ENCODE assay signal across 24 cellular contexts in genomic region chr7:37379546-37379945, GRCh38.
DNase-seq lines count a peak whose midpoint lies in the region; ATAC-seq, FAIRE-seq and TF ChIP-seq lines count a peak whose summit lies in the region.
"Had no signal": no experiment of that assay in that cellular context is flagged by ENCODE, and none has a peak within 500 bp of the region (broad histone marks: within the 10 kb centered on the region; RNA-seq: fewer than 3 reads in every experiment).

No MANE protein-coding gene starts in this region.

- WGBS in endodermal cell (ENCODE audit: insufficient coverage in 1 of 2, insufficient read length in 1 of 2), 2 experiments = 86 to 100% methylated on average over 2 of the region's 2 CpGs

- peak overlapping the region; percentile 64 for H3K4me3 ChIP-seq in endodermal cell (ENCODE audit: low read length)
- H3K4me3 ChIP-seq in upper lobe of right lung = no peak overlapping the region
- H3K4me3 ChIP-seq: A549; BLaER1 treated with 17β-estradiol and CSF1 and Interleukin-3, amounts not matched to agents 10 nM and 100 nM; GM23248 had no signal

- H3K27me3 Mint-ChIP-seq in endodermal cell (ENCODE audit: insufficient read depth) = no peaks in the 10 kb centered on the region
- no peaks in the 10 kb centered on the region for H3K27me3 Mint-ChIP-seq in glutamatergic neuron (ENCODE audit: unreplicated experiment)
- no peaks in the 10 kb centered on the region for H3K27me3 Mint-ChIP-seq in activated naive CD8-positive, alpha-beta T cell treated with anti-CD3 and anti-CD28 coated beads, Interleukin-2, amount 50 U/mL, for 24 hours
- H3K27me3 Mint-ChIP-seq: CD4-positive, alpha-beta T cell; CD8-positive, alpha-beta memory T cell had no signal

- peaks cover 37% of the 10 kb centered on the region for H3K4me1 Mint-ChIP-seq in endodermal cell
- H3K4me1 Mint-ChIP-seq in glutamatergic neuron (ENCODE audit: low read depth, unreplicated experiment) = no peaks in the 10 kb centered on the region
- peaks cover 27% of the 10 kb centered on the region for H3K4me1 Mint-ChIP-seq in activated naive CD8-positive, alpha-beta T cell treated with anti-CD3 and anti-CD28 coated beads, Interleukin-2, amount 50 U/mL, for 24 hours

- peak; percentile 90 for DNase-seq in M059J (ENCODE audit: low read depth)
- DNase-seq in endodermal cell = no peak
- no peak for DNase-seq in glutamatergic neuron
- peak; percentile 52 for DNase-seq in urothelium cell line (ENCODE audit: low spot score)
- no peak for DNase-seq in activated naive CD8-positive, alpha-beta T cell treated with anti-CD3 and anti-CD28 coated beads, Interleukin-2, amount 50 U/mL, for 24 hours
- no peak for DNase-seq in upper lobe of right lung
- no peak for DNase-seq in HEK293T (ENCODE audit: extremely low spot score)
- DNase-seq: ACHN; AML-193; BE2C; CD4-positive, alpha-beta T cell; CD8-positive, alpha-beta memory T cell; DMS 273 treated with DMSO at 0.1 percent for 48 hours; DMS79 treated with DMSO at 0.1 percent for 48 hours; GM23248; H7; HCEC 1CT had no signal

- H3K4me1 ChIP-seq in endodermal cell (ENCODE audit: control insufficient read depth, insufficient read depth, low read length) (peaks cover 18% of the 10 kb centered on the region), upper lobe of right lung (no peaks in the 10 kb centered on the region)
- H3K4me1 ChIP-seq: A549; BE2C; BLaER1 treated with 17β-estradiol and CSF1 and Interleukin-3, amounts not matched to agents 10 nM and 100 nM had no signal

- POLR2A ChIA-PET in HEK293T (lab: Yijun Ruan, JAX) = no interaction called here

- intact Hi-C loops in upper lobe of right lung (cut with DNase I) = no loop called here

- H3K36me3 Mint-ChIP-seq in endodermal cell (ENCODE audit: low read depth) (peaks cover 66% of the 10 kb centered on the region), glutamatergic neuron (ENCODE audit: unreplicated experiment) (peaks cover 16% of the 10 kb centered on the region)
- H3K36me3 Mint-ChIP-seq in activated naive CD8-positive, alpha-beta T cell treated with anti-CD3 and anti-CD28 coated beads, Interleukin-2, amount 50 U/mL, for 24 hours (ENCODE audit: low read depth) = peaks cover 28% of the 10 kb centered on the region

- H3K9me3 Mint-ChIP-seq in endodermal cell (peaks cover 52% of the 10 kb centered on the region), glutamatergic neuron (ENCODE audit: unreplicated experiment) (no peaks in the 10 kb centered on the region)
- H3K9me3 Mint-ChIP-seq in activated naive CD8-positive, alpha-beta T cell treated with anti-CD3 and anti-CD28 coated beads, Interleukin-2, amount 50 U/mL, for 24 hours = peaks cover 21% of the 10 kb centered on the region

- no peak for ATAC-seq in activated naive CD8-positive, alpha-beta T cell treated with anti-CD3 and anti-CD28 coated beads, Interleukin-2, amount 50 U/mL, for 24 hours
- ATAC-seq in upper lobe of right lung = no peak
- ATAC-seq: A549 had no signal

- FAIRE-seq in urothelium cell line (lab: Jason Lieb, UNC) = no peak
- FAIRE-seq: A549, D721Med, GM12892, GM19239, H1 had no signal

- TF ChIP-seq CTCF in endodermal cell (conservative IDR thresholded peaks at IDR 0.05) (no peak), glutamatergic neuron (IDR thresholded peaks at IDR 0.05; ENCODE audit: partially characterized antibody, unreplicated experiment) (no peak), upper lobe of right lung (IDR thresholded peaks at IDR 0.05) (no peak)

- no peak overlapping the region for H3K27ac Mint-ChIP-seq in endodermal cell
- no peak overlapping the region for H3K27ac Mint-ChIP-seq in glutamatergic neuron (ENCODE audit: unreplicated experiment)
- H3K27ac Mint-ChIP-seq in activated naive CD8-positive, alpha-beta T cell treated with anti-CD3 and anti-CD28 coated beads, Interleukin-2, amount 50 U/mL, for 24 hours = no peak overlapping the region
- H3K27ac Mint-ChIP-seq: CD14-positive monocyte; CD8-positive, alpha-beta memory T cell had no signal

- H3K27ac ChIP-seq in endodermal cell (ENCODE audit: low read depth, low read length) (no peak overlapping the region), upper lobe of right lung (no peak overlapping the region)
- H3K27ac ChIP-seq: A549; BLaER1 treated with 17β-estradiol and CSF1 and Interleukin-3, amounts not matched to agents 10 nM and 100 nM; GM23248 had no signal

- no peaks in the 10 kb centered on the region for H3K27me3 ChIP-seq in endodermal cell (ENCODE audit: control insufficient read depth, insufficient read depth, low read length, poor library complexity, severe bottlenecking)
- no peaks in the 10 kb centered on the region for H3K27me3 ChIP-seq in upper lobe of right lung
- H3K27me3 ChIP-seq: BE2C; BLaER1 treated with 17β-estradiol and CSF1 and Interleukin-3, amounts not matched to agents 10 nM and 100 nM had no signal

- H3K4me3 Mint-ChIP-seq in endodermal cell (no peak overlapping the region), glutamatergic neuron (ENCODE audit: unreplicated experiment) (peak overlapping the region; percentile 35)
- H3K4me3 Mint-ChIP-seq in activated naive CD8-positive, alpha-beta T cell treated with anti-CD3 and anti-CD28 coated beads, Interleukin-2, amount 50 U/mL, for 24 hours = no peak overlapping the region
- H3K4me3 Mint-ChIP-seq: CD14-positive monocyte; CD4-positive, alpha-beta T cell; CD8-positive, alpha-beta memory T cell had no signal

- H3K36me3 ChIP-seq in endodermal cell (ENCODE audit: control insufficient read depth, insufficient read depth, low read length) (peaks cover 58% of the 10 kb centered on the region), upper lobe of right lung (no peaks in the 10 kb centered on the region)
- H3K36me3 ChIP-seq: BE2C had no signal

- peaks cover 59% of the 10 kb centered on the region for H3K9me3 ChIP-seq in endodermal cell (ENCODE audit: control insufficient read depth, low read length)
- H3K9me3 ChIP-seq in upper lobe of right lung = no peaks in the 10 kb centered on the region
- H3K9me3 ChIP-seq: BE2C had no signal

- CTCF ChIA-PET in HEK293T (lab: Yijun Ruan, JAX) = no interaction called here

- no peak overlapping the region for H3K9ac ChIP-seq in endodermal cell (ENCODE audit: extremely low read depth, low read length, poor library complexity, severe bottlenecking)
- H3K9ac ChIP-seq: BLaER1 treated with 17β-estradiol and CSF1 and Interleukin-3, amounts not matched to agents 10 nM and 100 nM; GM23248 had no signal

TF ChIP-seq in HEK293T, 16 proteins besides CTCF, POLR2A, EP300 and RAD21:
- no peak for TF ChIP-seq BHLHE40 (IDR thresholded peaks at IDR 0.05; ENCODE audit: borderline replicate concordance)
- TF ChIP-seq, protein P1, sequence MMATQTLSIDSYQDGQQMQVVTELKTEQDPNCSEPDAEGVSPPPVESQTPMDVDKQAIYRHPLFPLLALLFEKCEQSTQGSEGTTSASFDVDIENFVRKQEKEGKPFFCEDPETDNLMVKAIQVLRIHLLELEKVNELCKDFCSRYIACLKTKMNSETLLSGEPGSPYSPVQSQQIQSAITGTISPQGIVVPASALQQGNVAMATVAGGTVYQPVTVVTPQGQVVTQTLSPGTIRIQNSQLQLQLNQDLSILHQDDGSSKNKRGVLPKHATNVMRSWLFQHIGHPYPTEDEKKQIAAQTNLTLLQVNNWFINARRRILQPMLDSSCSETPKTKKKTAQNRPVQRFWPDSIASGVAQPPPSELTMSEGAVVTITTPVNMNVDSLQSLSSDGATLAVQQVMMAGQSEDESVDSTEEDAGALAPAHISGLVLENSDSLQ (IDR thresholded peaks at IDR 0.05) = no peak
- no peak for TF ChIP-seq ELF4 (IDR thresholded peaks at IDR 0.05)
- TF ChIP-seq ARNT (IDR thresholded peaks at IDR 0.05) = no peak
- no peak for TF ChIP-seq CTBP1 (IDR thresholded peaks at IDR 0.05; ENCODE audit: borderline replicate concordance)
- TF ChIP-seq FOXA1 (IDR thresholded peaks at IDR 0.05) = no peak
- no peak for TF ChIP-seq SUZ12 (IDR thresholded peaks at IDR 0.05)
- TF ChIP-seq TARDBP (IDR thresholded peaks at IDR 0.05) = no peak
- no peak for TF ChIP-seq L3MBTL2 (conservative IDR thresholded peaks at IDR 0.05)
- TF ChIP-seq HDGF (IDR thresholded peaks at IDR 0.05; ENCODE audit: borderline replicate concordance) = no peak
- no peak for TF ChIP-seq SP1 (IDR thresholded peaks at IDR 0.05)
- TF ChIP-seq FOXM1 (IDR thresholded peaks at IDR 0.05; ENCODE audit: borderline replicate concordance) = no peak
- TF ChIP-seq LEF1 (IDR thresholded peaks at IDR 0.05; ENCODE audit: borderline replicate concordance) = no peak
- no peak for TF ChIP-seq ZNF384 (IDR thresholded peaks at IDR 0.05)
- no peak for TF ChIP-seq FOXK2 (IDR thresholded peaks at IDR 0.05)
- TF ChIP-seq NFRKB (IDR thresholded peaks at IDR 0.05) = no peak
TF ChIP-seq in HEK293T: peak in this region for 0.

Comparison
In these comparisons a context has a peak if more than half of its experiments do, and no peak if none do; other contexts are left out.
1. DNase-seq: peak in M059J (single experiment) and urothelium cell line (single experiment); none in endodermal cell (single experiment), glutamatergic neuron (single experiment), activated naive CD8-positive, alpha-beta T cell treated with anti-CD3 and anti-CD28 coated beads, Interleukin-2, amount 50 U/mL, for 24 hours (single experiment), upper lobe of right lung (single experiment) and HEK293T (single experiment).